In the genomic region with DNA sequence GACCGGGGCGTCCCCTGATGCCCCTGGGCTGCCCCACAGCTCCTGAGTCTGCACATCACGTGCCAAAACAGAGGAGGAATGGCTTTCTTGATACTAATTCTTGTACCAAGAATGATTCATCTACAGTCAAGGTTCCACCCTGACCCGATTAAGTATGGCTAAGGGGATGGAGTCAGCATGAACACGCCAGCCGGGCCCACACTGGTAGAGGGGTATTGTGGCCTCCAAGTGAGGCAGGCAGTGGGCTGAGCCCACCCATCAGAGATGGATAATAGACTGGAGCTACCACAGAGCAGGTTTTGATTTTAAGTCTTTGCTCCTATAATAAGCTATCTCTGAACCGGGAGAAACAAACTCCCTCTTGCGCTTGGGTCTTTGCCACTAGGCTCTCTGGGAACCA, we compare ENCODE assay signal across 25 cellular contexts.
"Had no signal": no experiment of that assay in that cellular context is flagged by ENCODE, and none has a peak within 500 bp of the region (broad histone marks: within the 10 kb centered on the region; RNA-seq: fewer than 3 reads in every experiment).

No MANE protein-coding gene starts in this region.

- H3K9me3 ChIP-seq: gastrocnemius medialis, left ventricle myocardium inferior, lower lobe of right lung, ovary, right atrium auricular region, sigmoid colon, suprapubic skin, thyroid gland had no signal

- H3K4me1 Mint-ChIP-seq: immature natural killer cell; naive thymus-derived CD4-positive, alpha-beta T cell had no signal

- H3K36me3 Mint-ChIP-seq: immature natural killer cell; naive thymus-derived CD4-positive, alpha-beta T cell; type B pancreatic cell had no signal

- H3K9me3 Mint-ChIP-seq: dendritic cell treated with granulocyte-macrophage colony-stimulating factor and Interleukin-4, amounts not matched to agents 40 ng/mL and 50 ng/mL, for 4 days; effector memory CD8-positive, alpha-beta T cell; nephron progenitor cell; type B pancreatic cell had no signal

- ATAC-seq: effector memory CD8-positive, alpha-beta T cell; gastrocnemius medialis; left cardiac atrium; lower lobe of right lung; naive thymus-derived CD4-positive, alpha-beta T cell; stimulated activated naive CD8-positive, alpha-beta T cell treated with anti-CD3 and anti-CD28 coated beads, Interleukin-15, Interleukin-2, amounts not matched to agents 100 U/mL and 50 U/mL, for 24 hours had no signal

- FAIRE-seq: colon, endothelial cell of umbilical vein, kidney, urothelium cell line had no signal

- H3K27ac Mint-ChIP-seq: dendritic cell treated with granulocyte-macrophage colony-stimulating factor and Interleukin-4, amounts not matched to agents 40 ng/mL and 50 ng/mL, for 4 days; effector memory CD8-positive, alpha-beta T cell; immature natural killer cell; type B pancreatic cell had no signal

- H3K4me3 ChIP-seq: gastrocnemius medialis, left ventricle myocardium inferior, lower lobe of right lung, ovary, right atrium auricular region, sigmoid colon, skin epidermis, suprapubic skin, thyroid gland had no signal

- DNase-seq: cerebellar nuclear complex; effector memory CD8-positive, alpha-beta T cell; gastrocnemius medialis; glutamatergic neuron; immature natural killer cell; kidney; left cardiac atrium; left ventricle myocardium inferior; lower lobe of right lung; mesenchymal stem cell; naive thymus-derived CD4-positive, alpha-beta T cell; nephron progenitor cell; ovary; sigmoid colon; stimulated activated CD4-positive, alpha-beta T cell treated with anti-CD3 and anti-CD28 coated beads, Interleukin-2, amount 100 ng/mL, for 24 hours; stimulated activated naive CD8-positive, alpha-beta T cell treated with anti-CD3 and anti-CD28 coated beads, Interleukin-15, Interleukin-2, amounts not matched to agents 100 U/mL and 50 U/mL, for 24 hours; thyroid gland had no signal

- H3K4me1 ChIP-seq: gastrocnemius medialis, left ventricle myocardium inferior, lower lobe of right lung, right atrium auricular region, sigmoid colon, thyroid gland had no signal

- H3K36me3 ChIP-seq: gastrocnemius medialis, left ventricle myocardium inferior, lower lobe of right lung, ovary, right atrium auricular region, sigmoid colon, suprapubic skin, thyroid gland had no signal

- H3K27ac ChIP-seq: gastrocnemius medialis, left ventricle myocardium inferior, lower lobe of right lung, ovary, right atrium auricular region, sigmoid colon, skin epidermis, suprapubic skin, thyroid gland had no signal

- H3K4me3 Mint-ChIP-seq: dendritic cell treated with granulocyte-macrophage colony-stimulating factor and Interleukin-4, amounts not matched to agents 40 ng/mL and 50 ng/mL, for 4 days; effector memory CD8-positive, alpha-beta T cell; immature natural killer cell; naive thymus-derived CD4-positive, alpha-beta T cell; nephron progenitor cell; type B pancreatic cell had no signal

- H3K27me3 ChIP-seq: ovary, right atrium auricular region, sigmoid colon, thyroid gland had no signal
